ENCODE assay signal across 8 cellular contexts in genomic region chr2:190636362-190636761, GRCh38. TPM values are rescaled to one million over a fixed set of nuclear protein-coding genes. Genes with fewer than 3 reads are reported as not detected.
DNase-seq lines count a peak whose midpoint lies in the region; ATAC-seq, FAIRE-seq and TF ChIP-seq lines count a peak whose summit lies in the region.

No MANE protein-coding gene starts in this region.

- H4K20me1 ChIP-seq in K562 (replicated peaks; ENCODE audit: control insufficient read depth, insufficient read depth, low read length): no peaks in the 10 kb centered on the region

- in situ Hi-C loops in K562 (cut with MboI) (no loop called here), GM13977 (cut with MboI; ENCODE audit: low pct_unique_long_range_greater_than_20kb, low sequenced_read_pairs, unreplicated experiment) (no loop called here)

- peaks cover 0 to 2% of the 10 kb centered on the region in 2 experiments; a peak in 2 of 5 replicates for H3K4me1 ChIP-seq in K562 (replicated peaks in 1 of 2; ENCODE audit: control insufficient read depth in 2 of 2, insufficient read depth in 2 of 2, low read length in 2 of 2)

- CTCF ChIA-PET in K562 (lab: Yijun Ruan, JAX; ENCODE audit: low intra/inter-chr PET ratio): no interaction called here

- DNase-seq in Right ventricle myocardium inferior (ENCODE audit: missing footprints): no peak
- DNase-seq in cardiac septum (ENCODE audit: low spot score): no peak
- DNase-seq in K562 (ENCODE audit: extremely low read depth in 1 of 4, low spot score in 3 of 4): peak in 1 of 4 experiments; percentile 12
- DNase-seq in hepatic stellate cell (ENCODE audit: low spot score): peak; percentile 20
- no peak for DNase-seq in DMS53 (lab: John Stamatoyannopoulos, UW)
- DNase-seq in inferior parietal cortex (ENCODE audit: extremely low spot score): no peak
- DNase-seq in GM13977 (ENCODE audit: low spot score): no peak

- H3K9me3 ChIP-seq in K562 (replicated peaks; ENCODE audit: control insufficient read depth, insufficient read depth, low read depth, low read length): no peaks in the 10 kb centered on the region

- H3K27ac ChIP-seq in K562 (ENCODE audit: extremely low read depth, low read depth, low read length): no peak overlapping the region

- TF ChIP-seq CTCF in K562 (IDR thresholded peaks at IDR 0.05 in 2 of 3, conservative IDR thresholded peaks at IDR 0.05 in 1 of 3; ENCODE audit: insufficient read depth in 2 of 3, low read depth in 1 of 3, low read length in 3 of 3): no peak
- no peak for TF ChIP-seq CTCF in GM13977 (IDR thresholded peaks at IDR 0.05; ENCODE audit: extremely low read depth, insufficient read depth, missing control alignments)

- H3K79me2 ChIP-seq in K562 (ENCODE audit: control insufficient read depth, insufficient read depth, low read length): no peaks in the 10 kb centered on the region

- no TSS peak for BruUV-seq in K562 (replicated peaks; lab: Mats Ljungman, UMichigan)

- intact Hi-C loops in Right ventricle myocardium inferior (cut with DNase I) (no loop called here), cardiac septum (cut with DNase I) (no loop called here), K562 (cut with micrococcal nuclease) (loop anchor here (1.0 kb wide), 1 partner anchor 44 kb away; no protein-coding TSS in a partner anchor)

- no peak for TF ChIP-seq EP300 in K562 (IDR thresholded peaks at IDR 0.05; ENCODE audit: low read length)

- no peak overlapping the region for H3K4me3 ChIP-seq in K562

- no peak overlapping the region for H2AFZ ChIP-seq in K562 (ENCODE audit: low read depth, low read length)

- no peak for FAIRE-seq in K562 (lab: Jason Lieb, UNC)

- no peak overlapping the region for H3K9ac ChIP-seq in K562 (ENCODE audit: insufficient read depth in 1 of 2, low read depth in 2 of 2, low read length in 2 of 2)

- POLR2A ChIA-PET in K562 (lab: Yijun Ruan, JAX): no interaction called here

- ATAC-seq in Right ventricle myocardium inferior (peak; percentile 50), K562 (0 out of 3 replicates have a peak, but pooled peaks have one; percentile 19), GM18502 (IDR thresholded peaks at IDR 0.05; ENCODE audit: poor library complexity, unreplicated experiment) (no peak)

- TF ChIP-seq POLR2A in K562 (conservative IDR thresholded peaks at IDR 0.05): no peak

- no peaks in the 10 kb centered on the region for H3K27me3 ChIP-seq in K562 (ENCODE audit: control insufficient read depth in 2 of 2, insufficient read depth in 2 of 2, low read length in 2 of 2)

- no peaks in the 10 kb centered on the region for H3K36me3 ChIP-seq in K562 (ENCODE audit: control insufficient read depth, insufficient read depth, low read length)

- TF ChIP-seq RAD21 in K562 (CRISPR knock-in tag; conservative IDR thresholded peaks at IDR 0.05 in 1 of 2, IDR thresholded peaks at IDR 0.05 in 1 of 2): no peak

- no peaks in the 10 kb centered on the region for H3K9me1 ChIP-seq in K562 (ENCODE audit: control insufficient read depth, insufficient read depth, low read length)

- H3K4me2 ChIP-seq in K562 (ENCODE audit: insufficient read depth, low read length): no peak overlapping the region

- WGBS in K562 (ENCODE audit: insufficient coverage, low coverage, missing lambda C conversion rate): 33% methylated on average over 2 of the region's 3 CpGs

TF ChIP-seq in K562, 482 proteins besides CTCF, POLR2A, EP300 and RAD21 (continues in another document):
- TF ChIP-seq CEBPB (tag; IDR thresholded peaks at IDR 0.05) (peak; percentile 59), SETDB1 (IDR thresholded peaks at IDR 0.05; ENCODE audit: low read length) (no peak), ZNF134 (CRISPR knock-in tag; conservative IDR thresholded peaks at IDR 0.05) (no peak), GTF2A2 (tag; IDR thresholded peaks at IDR 0.05) (no peak), ETV1 (tag; conservative IDR thresholded peaks at IDR 0.05; ENCODE audit: low read depth) (no peak), ZNF764 (CRISPR knock-in tag; IDR thresholded peaks at IDR 0.05; ENCODE audit: low read depth) (no peak), BRD4 (IDR thresholded peaks at IDR 0.05) (no peak), ZFX (CRISPR knock-in tag; IDR thresholded peaks at IDR 0.05) (no peak), JUN (IDR thresholded peaks at IDR 0.05; ENCODE audit: borderline replicate concordance, low read depth, low read length) (peak; percentile 21; the same call in 1 of the 2 replicates), JUN (CRISPR knock-in tag; IDR thresholded peaks at IDR 0.05; ENCODE audit: borderline replicate concordance) (no peak), ZNF511 (CRISPR knock-in tag; IDR thresholded peaks at IDR 0.05) (no peak), ZEB2 (IDR thresholded peaks at IDR 0.05) (no peak), RFX1 (IDR thresholded peaks at IDR 0.05) (no peak), SMAD2 (IDR thresholded peaks at IDR 0.05; ENCODE audit: low read depth, low read length) (no peak), HNRNPL (IDR thresholded peaks at IDR 0.05; ENCODE audit: low read depth, low read length) (no peak), E2F1 (CRISPR knock-in tag; IDR thresholded peaks at IDR 0.05) (no peak), ESRRB (CRISPR knock-in tag; IDR thresholded peaks at IDR 0.05; ENCODE audit: borderline replicate concordance) (no peak), FOSL1 (tag; conservative IDR thresholded peaks at IDR 0.05) (peak; percentile 51; the same call in 1 of the 2 replicates), PBX2 (CRISPR knock-in tag; IDR thresholded peaks at IDR 0.05; ENCODE audit: low read depth) (no peak), PBX2 (tag; conservative IDR thresholded peaks at IDR 0.05; ENCODE audit: low read depth) (peak; percentile 36; the same call in 1 of the 2 replicates), HOXB6 (CRISPR knock-in tag; IDR thresholded peaks at IDR 0.05; ENCODE audit: borderline replicate concordance) (no peak), PPARD (CRISPR knock-in tag; IDR thresholded peaks at IDR 0.05) (no peak), FOS (IDR thresholded peaks at IDR 0.05; ENCODE audit: extremely low read depth, insufficient read length) (no peak), CBFA2T3 (IDR thresholded peaks at IDR 0.05) (no peak), JUND (IDR thresholded peaks at IDR 0.05; ENCODE audit: borderline replicate concordance, low read depth, low read length) (peak; percentile 59; the same call in 1 of the 2 replicates), JUND (tag; IDR thresholded peaks at IDR 0.05; ENCODE audit: borderline replicate concordance, low read depth, low read length) (no peak; the same call in 2 of the 3 replicates)

RNA-seq across cellular contexts. Expression of gene NAB1, which starts 12.5 kb away (rescaled TPM):
- total RNA-seq in Right ventricle myocardium inferior (27.5 TPM), cardiac septum (35.4 TPM), K562 (2014; rRNA removed) (17.6 and 20.6 TPM in 2 replicates), K562 (2014; rRNA removed; fragmentation: Illumina TruSeq; extraction: Trizol) (20.2 and 22.8 TPM in 2 replicates), K562 (2015; rRNA removed; fragmentation: Illumina TruSeq; extraction: Trizol) (20.7 and 21.7 TPM in 2 replicates), K562 (2021) (16.3 and 17.2 TPM in 2 replicates)
- 18.4 and 32.2 TPM in 2 replicates for total RNA-seq in K562 (2011; cell fraction: chromatin; rRNA removed; ENCODE audit: low replicate concordance)
- 6.8 and 10.3 TPM in 2 replicates for total RNA-seq in K562 (2011; cell fraction: nucleolus; rRNA removed)
- 14.0 and 16.0 TPM in 2 replicates for total RNA-seq in K562 (2011; cell fraction: nucleoplasm; rRNA removed)
- polyA plus RNA-seq in K562 (2011; rRNA removed) (18.3 and 23.0 TPM in 2 replicates), K562 (2014; fragmentation: Illumina TruSeq; extraction: Trizol) (14.3 and 15.5 TPM in 2 replicates), K562 (2014; fragmentation: Nextera tagmentation; extraction: Ambion mirVana) (1 to 10 TPM; 3.1 to 4.0 TPM), K562 (2014; rRNA removed) (10.5 and 11.9 TPM in 2 replicates)
- polyA plus RNA-seq in K562 (2011; cell fraction: cytosol; rRNA removed): 5.1 and 7.5 TPM in 2 replicates
- polyA plus RNA-seq in K562 (2011; cell fraction: nucleus; rRNA removed): 30.1 and 30.9 TPM in 2 replicates
- polyA plus RNA-seq in K562 (2012): 11.6 and 12.8 TPM in 2 replicates
- 33.5 and 34.3 TPM in 2 replicates for polyA minus RNA-seq in K562 (2011; rRNA and poly(A)+ RNA removed)
- 10.5 and 13.2 TPM in 2 replicates for polyA minus RNA-seq in K562 (2011; cell fraction: cytosol; rRNA and poly(A)+ RNA removed)
- 18.2 and 28.2 TPM in 2 replicates for polyA minus RNA-seq in K562 (2011; cell fraction: nucleus; rRNA and poly(A)+ RNA removed)
